Comparison of ENCODE assay signal across 11 cellular contexts in genomic region chr2:44267269-44268258, GRCh38. TPM values are rescaled to one million over a fixed set of nuclear protein-coding genes. Genes with fewer than 3 reads are reported as not detected.
DNase-seq lines count a peak whose midpoint lies in the region; TF ChIP-seq lines count a peak whose summit lies in the region.
"Had no signal": no experiment of that assay in that cellular context is flagged by ENCODE, and none has a peak within 500 bp of the region (broad histone marks: within the 10 kb centered on the region; RNA-seq: fewer than 3 reads in every experiment).

No MANE protein-coding gene starts in this region.

- H3K36me3 ChIP-seq in endodermal cell (ENCODE audit: control insufficient read depth, insufficient read depth, low read length) (no peaks in the 10 kb centered on the region), mesodermal cell (ENCODE audit: control insufficient read depth, insufficient read depth, low read length) (no peaks in the 10 kb centered on the region)

- H3K36me3 Mint-ChIP-seq in endodermal cell (ENCODE audit: low read depth) = no peaks in the 10 kb centered on the region

- no peak for DNase-seq in endodermal cell
- DNase-seq in NCI-H774 (lab: John Stamatoyannopoulos, UW) = no peak
- DNase-seq in stimulated activated naive CD4-positive, alpha-beta T cell (lab: John Stamatoyannopoulos, UW) = no peak
- DNase-seq in activated T-cell treated with anti-CD3 and anti-CD28 coated beads, Interleukin-2, amount 50 U/mL, for 48 hours = no peak
- DNase-seq in activated CD4-positive, alpha-beta T cell treated with anti-CD3 and anti-CD28 coated beads for 4 hours = no peak
- DNase-seq: cerebellar nuclear complex, NCI-H524, T-helper 1 cell had no signal

- no peak for TF ChIP-seq CTCF in endodermal cell (conservative IDR thresholded peaks at IDR 0.05)

- peaks cover 18% of the 10 kb centered on the region for H3K4me1 Mint-ChIP-seq in endodermal cell

- TF ChIP-seq RAD21 in Ishikawa (IDR thresholded peaks at IDR 0.05; ENCODE audit: low read depth) = peak; percentile 11; the same call in 1 of the 2 replicates

- H3K4me3 Mint-ChIP-seq in endodermal cell = no peak overlapping the region

- H3K27me3 ChIP-seq in endodermal cell (ENCODE audit: control insufficient read depth, insufficient read depth, low read length, poor library complexity, severe bottlenecking) = no peaks in the 10 kb centered on the region

- H3K4me3 ChIP-seq in endodermal cell (ENCODE audit: low read length) (no peak overlapping the region), mesodermal cell (ENCODE audit: extremely low read depth, insufficient read depth, low read length, poor library complexity, severe bottlenecking) (no peak overlapping the region)

- no peak overlapping the region for H3K9ac ChIP-seq in endodermal cell (ENCODE audit: extremely low read depth, low read length, poor library complexity, severe bottlenecking)

- no peak for TF ChIP-seq EP300 in Ishikawa (IDR thresholded peaks at IDR 0.05; ENCODE audit: borderline replicate concordance)

- peaks cover 6% of the 10 kb centered on the region for H3K4me1 ChIP-seq in endodermal cell (ENCODE audit: control insufficient read depth, insufficient read depth, low read length)
- H3K4me1 ChIP-seq in mesodermal cell (ENCODE audit: control insufficient read depth, insufficient read depth, low read length, poor library complexity, severe bottlenecking) = peaks cover 9% of the 10 kb centered on the region

- no peaks in the 10 kb centered on the region for H3K27me3 Mint-ChIP-seq in endodermal cell (ENCODE audit: insufficient read depth)

- H3K9me3 ChIP-seq in endodermal cell (ENCODE audit: control insufficient read depth, low read length) (no peaks in the 10 kb centered on the region), mesodermal cell (ENCODE audit: control insufficient read depth, low read length) (no peaks in the 10 kb centered on the region)

- H3K27ac ChIP-seq in endodermal cell (ENCODE audit: low read depth, low read length) (peak overlapping the region; percentile 19), mesodermal cell (ENCODE audit: low read depth, low read length, severe bottlenecking) (peak overlapping the region; percentile 67), temporal lobe (ENCODE audit: low read depth, low read length) (peak overlapping the region; percentile 93)

- peak overlapping the region; percentile 8 for H3K27ac Mint-ChIP-seq in endodermal cell

- WGBS in endodermal cell (ENCODE audit: insufficient coverage in 1 of 2, insufficient read length in 1 of 2), 2 experiments = 90 to 91% methylated on average over 6 to 8 of the region's 8 CpGs
- 90 to 93% methylated on average over 2 to 6 of the region's 8 CpGs for WGBS in mesodermal cell (ENCODE audit: insufficient coverage in 2 of 2), 2 experiments

- H3K9me3 Mint-ChIP-seq in endodermal cell = peaks cover 3% of the 10 kb centered on the region

TF ChIP-seq in Ishikawa, 13 proteins besides CTCF, POLR2A, EP300 and RAD21:
- TF ChIP-seq NFIC (IDR thresholded peaks at IDR 0.05) (no peak), USF1 (IDR thresholded peaks at IDR 0.05) (no peak), TEAD4 (IDR thresholded peaks at IDR 0.05) (no peak), CREB1 (IDR thresholded peaks at IDR 0.05; ENCODE audit: low read depth) (no peak), TAF1 (IDR thresholded peaks at IDR 0.05; ENCODE audit: low read depth) (no peak), YY1 (IDR thresholded peaks at IDR 0.05; ENCODE audit: low read depth) (no peak), FOXM1 (IDR thresholded peaks at IDR 0.05; ENCODE audit: borderline replicate concordance, low read depth) (no peak), EGR1 (IDR thresholded peaks at IDR 0.05) (no peak), ZBTB7A (IDR thresholded peaks at IDR 0.05; ENCODE audit: low read depth) (no peak), REST (IDR thresholded peaks at IDR 0.05; ENCODE audit: low read depth) (no peak), MAX (IDR thresholded peaks at IDR 0.05) (no peak), CEBPB (IDR thresholded peaks at IDR 0.05) (no peak), TCF12 (IDR thresholded peaks at IDR 0.05; ENCODE audit: low read depth) (no peak)

RNA-seq across cellular contexts. Expression of gene SLC3A1, which starts 7.7 kb away (rescaled TPM):
- total RNA-seq in endodermal cell (under 1 TPM; 0.18 to 0.24 TPM), temporal lobe (under 0.01 TPM)
- polyA plus RNA-seq in endodermal cell (2013, experiment 1 of 2) = not detected
- polyA plus RNA-seq in endodermal cell (2013, experiment 2 of 2) = not detected
- not detected for polyA plus RNA-seq in mesodermal cell (2013, experiment 1 of 2)
- polyA plus RNA-seq in mesodermal cell (2013, experiment 2 of 2) = not detected

Comparison
In these comparisons a context has a peak if more than half of its experiments do, and no peak if none do; other contexts are left out.
1. H3K27ac ChIP-seq: peak in every context shown above with its lines; median percentile 93 in temporal lobe; 67 in mesodermal cell; 19 in endodermal cell.